In genomic region chr10:101557541-101557940, GRCh38 we compare ENCODE assay signal across 18 cellular contexts. TPM values are rescaled to one million over a fixed set of nuclear protein-coding genes. Genes with fewer than 3 reads are reported as not detected.
DNase-seq lines count a peak whose midpoint lies in the region; ATAC-seq and TF ChIP-seq lines count a peak whose summit lies in the region.
"Had no signal": no experiment of that assay in that cellular context is flagged by ENCODE, and none has a peak within 500 bp of the region (broad histone marks: within the 10 kb centered on the region; RNA-seq: fewer than 3 reads in every experiment).

No MANE protein-coding gene starts in this region.

- H3K4me1 ChIP-seq in HCT116 (ENCODE audit: control insufficient read depth in 1 of 2, insufficient read depth in 2 of 2, low read length in 2 of 2) (peaks cover 6 to 12% of the 10 kb centered on the region in 2 experiments; a peak in 3 of 4 replicates), BE2C (peaks cover 33% of the 10 kb centered on the region)
- H3K4me1 ChIP-seq: Caco-2 had no signal

- H3K4me3 Mint-ChIP-seq in activated CD8-positive, alpha-beta memory T cell treated with anti-CD3 and anti-CD28 coated beads, Interleukin-2, amount 10 ng/mL, durations not matched to agents 7 days and 5 days = no peak overlapping the region
- H3K4me3 Mint-ChIP-seq in activated T-helper 17 cell treated with anti-CD3 and anti-CD28 coated beads, Interleukin-2, amount 50 U/mL, for 72 hours = peak overlapping the region; percentile 5
- H3K4me3 Mint-ChIP-seq in WTC11 = no peak overlapping the region
- H3K4me3 Mint-ChIP-seq: H9 had no signal

- 0 out of 2 replicates have a peak overlapping the region, but pooled peaks have one; percentile 44 for H3K4me2 ChIP-seq in HCT116 (ENCODE audit: low read length)
- H3K4me2 ChIP-seq: PC-9 had no signal

- TF ChIP-seq CTCF in HCT116 (IDR thresholded peaks at IDR 0.05 in 2 of 3, conservative IDR thresholded peaks at IDR 0.05 in 1 of 3; ENCODE audit: borderline replicate concordance in 1 of 3, insufficient read depth in 1 of 3, low read depth in 2 of 3, low read length in 2 of 3) (no peak), WTC11 (IDR thresholded peaks at IDR 0.05) (no peak), BE2C (IDR thresholded peaks at IDR 0.05; ENCODE audit: low read depth, low read length) (no peak)

- no peaks in the 10 kb centered on the region for H3K36me3 Mint-ChIP-seq in activated CD8-positive, alpha-beta memory T cell treated with anti-CD3 and anti-CD28 coated beads, Interleukin-2, amount 10 ng/mL, durations not matched to agents 7 days and 5 days
- H3K36me3 Mint-ChIP-seq in activated T-helper 17 cell treated with anti-CD3 and anti-CD28 coated beads, Interleukin-2, amount 50 U/mL, for 72 hours (ENCODE audit: low read depth) = peaks cover 24% of the 10 kb centered on the region
- H3K36me3 Mint-ChIP-seq in WTC11 = peaks cover 4% of the 10 kb centered on the region; the same call in 1 of the 2 replicates

- RAD21 ChIA-PET in HCT116 (lab: Charles Lee; ENCODE audit: low non-redundant PET in 1 of 2, low total read pairs in 2 of 2, uncharacterized antibody in 2 of 2, unreplicated experiment in 2 of 2) = no interaction called here

- H3K27me3 Mint-ChIP-seq in activated CD8-positive, alpha-beta memory T cell treated with anti-CD3 and anti-CD28 coated beads, Interleukin-2, amount 10 ng/mL, durations not matched to agents 7 days and 5 days = peaks cover 3% of the 10 kb centered on the region
- no peaks in the 10 kb centered on the region for H3K27me3 Mint-ChIP-seq in activated T-helper 17 cell treated with anti-CD3 and anti-CD28 coated beads, Interleukin-2, amount 50 U/mL, for 72 hours
- H3K27me3 Mint-ChIP-seq in WTC11 (ENCODE audit: low read depth) = peaks cover 2% of the 10 kb centered on the region; the same call in 1 of the 2 replicates

- 0 out of 4 replicates have a peak, but pooled peaks cover 0 to 3% of the 10 kb centered on the region in 2 experiments for H3K36me3 ChIP-seq in HCT116 (ENCODE audit: control insufficient read depth in 1 of 2, insufficient read depth in 2 of 2, low read length in 2 of 2)
- H3K36me3 ChIP-seq in BE2C = no peaks in the 10 kb centered on the region
- H3K36me3 ChIP-seq: MG63, SJCRH30 had no signal

- no peaks in the 10 kb centered on the region for H3K27me3 ChIP-seq in HCT116 (ENCODE audit: insufficient read depth, low read length)
- H3K27me3 ChIP-seq in BE2C = no peaks in the 10 kb centered on the region
- H3K27me3 ChIP-seq: MG63, SJCRH30 had no signal

- intact Hi-C loops in HCT116 (cut with micrococcal nuclease) = no loop called here

- no peaks in the 10 kb centered on the region for H4K20me1 ChIP-seq in HCT116 (ENCODE audit: insufficient read depth)

- H3K9ac ChIP-seq in HCT116 (ENCODE audit: low read length) = no peak overlapping the region

- H3K4me1 Mint-ChIP-seq in activated CD8-positive, alpha-beta memory T cell treated with anti-CD3 and anti-CD28 coated beads, Interleukin-2, amount 10 ng/mL, durations not matched to agents 7 days and 5 days = peaks cover 19% of the 10 kb centered on the region
- peaks cover 20% of the 10 kb centered on the region for H3K4me1 Mint-ChIP-seq in activated T-helper 17 cell treated with anti-CD3 and anti-CD28 coated beads, Interleukin-2, amount 50 U/mL, for 72 hours
- H3K4me1 Mint-ChIP-seq in WTC11 = peaks cover 7% of the 10 kb centered on the region

- no TSS peak for BruUV-seq in HCT116 (replicated peaks; lab: Mats Ljungman, UMichigan)

- DNase-seq in activated CD8-positive, alpha-beta memory T cell treated with anti-CD3 and anti-CD28 coated beads, Interleukin-2, amount 10 ng/mL, durations not matched to agents 7 days and 5 days = no peak
- DNase-seq in activated CD8-positive, alpha-beta memory T cell treated with anti-CD3 and anti-CD28 coated beads for 24 hours = no peak
- DNase-seq in HCT116 (ENCODE audit: low read depth, low spot score) (no peak), mesenteric fat pad (ENCODE audit: low spot score) (peak; percentile 45), WTC11 (ENCODE audit: low spot score) (no peak), BE2C (no peak)
- DNase-seq: ACHN, AML-193, Caco-2, IMR-90, NCI-H1048, NCI-H1436 treated with DMSO at 0.1 percent for 48 hours, NCI-H2029, PC-9 had no signal

- CTCF ChIA-PET in activated CD8-positive, alpha-beta memory T cell treated with anti-CD3 and anti-CD28 coated beads, Interleukin-2, amount 10 ng/mL, durations not matched to agents 7 days and 5 days (lab: Charles Lee) = interaction anchor here (1.2 kb wide), 1 partner anchor 12 kb away, joined by 4 read pairs; no protein-coding TSS in a partner anchor
- CTCF ChIA-PET in HCT116 (lab: Charles Lee) = interaction anchor here (1.6 kb wide), 1 partner anchor 14 kb away, joined by 4 read pairs; no protein-coding TSS in a partner anchor
- CTCF ChIA-PET in WTC11 (lab: Charles Lee) = interaction anchor here (1.2 to 5.0 kb wide), 2 partner anchors 12 to 90 kb away, joined by 3 to 27 read pairs; no protein-coding TSS in a partner anchor

- H3K27ac Mint-ChIP-seq in activated CD8-positive, alpha-beta memory T cell treated with anti-CD3 and anti-CD28 coated beads, Interleukin-2, amount 10 ng/mL, durations not matched to agents 7 days and 5 days = peak overlapping the region; percentile 42
- H3K27ac Mint-ChIP-seq in activated T-helper 17 cell treated with anti-CD3 and anti-CD28 coated beads, Interleukin-2, amount 50 U/mL, for 72 hours = peak overlapping the region; percentile 32
- no peak overlapping the region for H3K27ac Mint-ChIP-seq in WTC11

- no peak overlapping the region for H3K4me3 ChIP-seq in HCT116 (replicated peaks in 1 of 2; ENCODE audit: low read depth in 1 of 2, low read length in 2 of 2)
- H3K4me3 ChIP-seq in BE2C (ENCODE audit: low read depth, low read length) = no peak overlapping the region
- H3K4me3 ChIP-seq: MG63, PC-9, SJCRH30 had no signal

- no peak overlapping the region for H3K27ac ChIP-seq in HCT116 (ENCODE audit: low read depth, low read length)
- H3K27ac ChIP-seq: PC-9, SJCRH30 had no signal

- POLR2A ChIA-PET in HCT116 (lab: Charles Lee) = no interaction called here
- POLR2A ChIA-PET in WTC11 (lab: Charles Lee) = no interaction called here

- no peaks in the 10 kb centered on the region for H3K79me2 ChIP-seq in HCT116 (ENCODE audit: insufficient read depth, low read length)

- no peaks in the 10 kb centered on the region for H3K9me3 Mint-ChIP-seq in activated CD8-positive, alpha-beta memory T cell treated with anti-CD3 and anti-CD28 coated beads, Interleukin-2, amount 10 ng/mL, durations not matched to agents 7 days and 5 days (ENCODE audit: low read depth)
- H3K9me3 Mint-ChIP-seq in activated T-helper 17 cell treated with anti-CD3 and anti-CD28 coated beads, Interleukin-2, amount 50 U/mL, for 72 hours = no peaks in the 10 kb centered on the region
- no peaks in the 10 kb centered on the region for H3K9me3 Mint-ChIP-seq in WTC11
- H3K9me3 Mint-ChIP-seq: H9 had no signal

- no peak for TF ChIP-seq RAD21 in HCT116 (IDR thresholded peaks at IDR 0.05; ENCODE audit: low read depth)

- TF ChIP-seq POLR2A in HCT116 (IDR thresholded peaks at IDR 0.05; ENCODE audit: borderline replicate concordance, extremely low read depth, insufficient read depth, insufficient read length) = no peak

- ATAC-seq in activated CD8-positive, alpha-beta memory T cell treated with anti-CD3 and anti-CD28 coated beads, Interleukin-2, amount 10 ng/mL, durations not matched to agents 7 days and 5 days = no peak
- no peak for ATAC-seq in HCT116
- no peak for ATAC-seq in activated T-helper 17 cell treated with anti-CD3 and anti-CD28 coated beads, Interleukin-2, amount 50 U/mL, for 72 hours (replicated peaks)
- no peak for ATAC-seq in WTC11

- H3K9me3 ChIP-seq in HCT116 (ENCODE audit: control insufficient read depth in 1 of 2, insufficient read depth in 1 of 2, low read depth in 1 of 2, low read length in 2 of 2) = no peaks in the 10 kb centered on the region
- no peaks in the 10 kb centered on the region for H3K9me3 ChIP-seq in BE2C
- H3K9me3 ChIP-seq: Caco-2, MG63, SJCRH30 had no signal

- no peaks in the 10 kb centered on the region for H3K9me2 ChIP-seq in HCT116 (ENCODE audit: insufficient read depth)

- no peak overlapping the region for H2AFZ ChIP-seq in HCT116 (ENCODE audit: low read depth, low read length, poor library complexity, severe bottlenecking)
- H2AFZ ChIP-seq: PC-9 had no signal

TF ChIP-seq in HCT116, 20 proteins besides CTCF, POLR2A, EP300 and RAD21 (continues in another document):
- no peak for TF ChIP-seq MAX (IDR thresholded peaks at IDR 0.05)
- no peak for TF ChIP-seq YY1 (IDR thresholded peaks at IDR 0.05; ENCODE audit: extremely low read depth, insufficient replicate concordance, low read depth, low read length)
- TF ChIP-seq ZNF274 (IDR thresholded peaks at IDR 0.05; ENCODE audit: low read depth, low read length) = no peak
- TF ChIP-seq ELF1 (IDR thresholded peaks at IDR 0.05; ENCODE audit: borderline replicate concordance, low read depth) = no peak

TF ChIP-seq in WTC11, 78 proteins besides CTCF, POLR2A, EP300 and RAD21 (continues in another document):
- TF ChIP-seq ZNF263 (CRISPR knock-in tag; IDR thresholded peaks at IDR 0.05; ENCODE audit: low read depth) = no peak
- no peak for TF ChIP-seq ZNF219 (CRISPR knock-in tag; IDR thresholded peaks at IDR 0.05; ENCODE audit: borderline replicate concordance)
- no peak for TF ChIP-seq KAT7 (CRISPR knock-in tag; IDR thresholded peaks at IDR 0.05; ENCODE audit: borderline replicate concordance)
- no peak for TF ChIP-seq TEAD4 (CRISPR knock-in tag; IDR thresholded peaks at IDR 0.05)
- no peak for TF ChIP-seq RELA (CRISPR knock-in tag; IDR thresholded peaks at IDR 0.05; ENCODE audit: borderline replicate concordance)
- TF ChIP-seq JAZF1 (CRISPR knock-in tag; IDR thresholded peaks at IDR 0.05) = no peak

RNA-seq across cellular contexts. Expression of gene POLL, which starts 30.5 kb away (rescaled TPM):
- total RNA-seq in activated CD8-positive, alpha-beta memory T cell treated with anti-CD3 and anti-CD28 coated beads, Interleukin-2, amount 10 ng/mL, durations not matched to agents 7 days and 5 days = 10 to 100 TPM; 30.5 to 34.1 TPM
- total RNA-seq in HCT116 (2021; ENCODE audit: unreplicated experiment) (51.3 TPM), mesenteric fat pad (15.5 TPM), WTC11 (2021) (40.7 to 46.2 TPM (median 41.3 TPM) in 3 replicates)
- 42.0 and 43.2 TPM in 2 replicates for polyA plus RNA-seq in HCT116 (2012)
- total RNA-seq in activated T-helper 17 cell treated with anti-CD3 and anti-CD28 coated beads, Interleukin-2, amount 50 U/mL, for 72 hours = 10 to 100 TPM; 26.3 to 46.8 TPM
- polyA plus RNA-seq in BE2C (2012; ENCODE audit: insufficient read depth, insufficient read length, low read depth) = 27.9 TPM

RNA-seq across cellular contexts. Expression of gene DPCD, which starts 30.6 kb away (rescaled TPM):
- 1 to 10 TPM; 3.7 to 4.2 TPM for total RNA-seq in activated CD8-positive, alpha-beta memory T cell treated with anti-CD3 and anti-CD28 coated beads, Interleukin-2, amount 10 ng/mL, durations not matched to agents 7 days and 5 days
- 39.5 TPM for total RNA-seq in HCT116 (2021; ENCODE audit: unreplicated experiment)
- polyA plus RNA-seq in HCT116 (2012) = 87.6 and 101 TPM in 2 replicates
- total RNA-seq in activated T-helper 17 cell treated with anti-CD3 and anti-CD28 coated beads, Interleukin-2, amount 50 U/mL, for 72 hours = 10 to 100 TPM; 10.6 to 19.2 TPM
- total RNA-seq in mesenteric fat pad = 5.2 TPM
- 21.8 to 23.8 TPM (median 22.0 TPM) in 3 replicates for total RNA-seq in WTC11 (2021)
- polyA plus RNA-seq in BE2C (2012; ENCODE audit: insufficient read depth, insufficient read length, low read depth) = 47.0 TPM
